1 cellular context compared by ENCODE assay signal in the genomic region with DNA sequence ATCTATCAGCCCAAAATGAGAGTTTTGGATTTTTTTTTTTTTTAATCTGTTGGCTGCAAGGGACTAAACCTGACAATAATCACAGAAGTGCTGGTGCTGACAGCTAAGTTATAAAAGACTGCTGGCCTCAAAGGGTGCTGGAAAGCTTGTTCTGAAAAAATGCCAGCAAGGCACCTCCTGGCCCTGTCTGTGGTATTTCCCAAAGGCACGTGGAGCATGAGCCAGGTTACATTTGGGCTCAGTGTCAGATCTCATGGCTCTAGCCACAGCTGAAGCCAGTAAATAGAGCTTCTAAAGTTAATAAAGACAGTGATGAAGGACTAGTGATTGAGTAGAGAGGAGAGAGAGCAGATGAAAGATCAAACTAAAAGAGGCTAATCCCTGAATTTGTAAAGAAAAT.
TF ChIP-seq lines count a peak whose summit lies in the region.

No MANE protein-coding gene starts in this region.

TF ChIP-seq in GM23338, 12 proteins besides CTCF, POLR2A, EP300 and RAD21 (continued from another document):
- TF ChIP-seq, protein P1, sequence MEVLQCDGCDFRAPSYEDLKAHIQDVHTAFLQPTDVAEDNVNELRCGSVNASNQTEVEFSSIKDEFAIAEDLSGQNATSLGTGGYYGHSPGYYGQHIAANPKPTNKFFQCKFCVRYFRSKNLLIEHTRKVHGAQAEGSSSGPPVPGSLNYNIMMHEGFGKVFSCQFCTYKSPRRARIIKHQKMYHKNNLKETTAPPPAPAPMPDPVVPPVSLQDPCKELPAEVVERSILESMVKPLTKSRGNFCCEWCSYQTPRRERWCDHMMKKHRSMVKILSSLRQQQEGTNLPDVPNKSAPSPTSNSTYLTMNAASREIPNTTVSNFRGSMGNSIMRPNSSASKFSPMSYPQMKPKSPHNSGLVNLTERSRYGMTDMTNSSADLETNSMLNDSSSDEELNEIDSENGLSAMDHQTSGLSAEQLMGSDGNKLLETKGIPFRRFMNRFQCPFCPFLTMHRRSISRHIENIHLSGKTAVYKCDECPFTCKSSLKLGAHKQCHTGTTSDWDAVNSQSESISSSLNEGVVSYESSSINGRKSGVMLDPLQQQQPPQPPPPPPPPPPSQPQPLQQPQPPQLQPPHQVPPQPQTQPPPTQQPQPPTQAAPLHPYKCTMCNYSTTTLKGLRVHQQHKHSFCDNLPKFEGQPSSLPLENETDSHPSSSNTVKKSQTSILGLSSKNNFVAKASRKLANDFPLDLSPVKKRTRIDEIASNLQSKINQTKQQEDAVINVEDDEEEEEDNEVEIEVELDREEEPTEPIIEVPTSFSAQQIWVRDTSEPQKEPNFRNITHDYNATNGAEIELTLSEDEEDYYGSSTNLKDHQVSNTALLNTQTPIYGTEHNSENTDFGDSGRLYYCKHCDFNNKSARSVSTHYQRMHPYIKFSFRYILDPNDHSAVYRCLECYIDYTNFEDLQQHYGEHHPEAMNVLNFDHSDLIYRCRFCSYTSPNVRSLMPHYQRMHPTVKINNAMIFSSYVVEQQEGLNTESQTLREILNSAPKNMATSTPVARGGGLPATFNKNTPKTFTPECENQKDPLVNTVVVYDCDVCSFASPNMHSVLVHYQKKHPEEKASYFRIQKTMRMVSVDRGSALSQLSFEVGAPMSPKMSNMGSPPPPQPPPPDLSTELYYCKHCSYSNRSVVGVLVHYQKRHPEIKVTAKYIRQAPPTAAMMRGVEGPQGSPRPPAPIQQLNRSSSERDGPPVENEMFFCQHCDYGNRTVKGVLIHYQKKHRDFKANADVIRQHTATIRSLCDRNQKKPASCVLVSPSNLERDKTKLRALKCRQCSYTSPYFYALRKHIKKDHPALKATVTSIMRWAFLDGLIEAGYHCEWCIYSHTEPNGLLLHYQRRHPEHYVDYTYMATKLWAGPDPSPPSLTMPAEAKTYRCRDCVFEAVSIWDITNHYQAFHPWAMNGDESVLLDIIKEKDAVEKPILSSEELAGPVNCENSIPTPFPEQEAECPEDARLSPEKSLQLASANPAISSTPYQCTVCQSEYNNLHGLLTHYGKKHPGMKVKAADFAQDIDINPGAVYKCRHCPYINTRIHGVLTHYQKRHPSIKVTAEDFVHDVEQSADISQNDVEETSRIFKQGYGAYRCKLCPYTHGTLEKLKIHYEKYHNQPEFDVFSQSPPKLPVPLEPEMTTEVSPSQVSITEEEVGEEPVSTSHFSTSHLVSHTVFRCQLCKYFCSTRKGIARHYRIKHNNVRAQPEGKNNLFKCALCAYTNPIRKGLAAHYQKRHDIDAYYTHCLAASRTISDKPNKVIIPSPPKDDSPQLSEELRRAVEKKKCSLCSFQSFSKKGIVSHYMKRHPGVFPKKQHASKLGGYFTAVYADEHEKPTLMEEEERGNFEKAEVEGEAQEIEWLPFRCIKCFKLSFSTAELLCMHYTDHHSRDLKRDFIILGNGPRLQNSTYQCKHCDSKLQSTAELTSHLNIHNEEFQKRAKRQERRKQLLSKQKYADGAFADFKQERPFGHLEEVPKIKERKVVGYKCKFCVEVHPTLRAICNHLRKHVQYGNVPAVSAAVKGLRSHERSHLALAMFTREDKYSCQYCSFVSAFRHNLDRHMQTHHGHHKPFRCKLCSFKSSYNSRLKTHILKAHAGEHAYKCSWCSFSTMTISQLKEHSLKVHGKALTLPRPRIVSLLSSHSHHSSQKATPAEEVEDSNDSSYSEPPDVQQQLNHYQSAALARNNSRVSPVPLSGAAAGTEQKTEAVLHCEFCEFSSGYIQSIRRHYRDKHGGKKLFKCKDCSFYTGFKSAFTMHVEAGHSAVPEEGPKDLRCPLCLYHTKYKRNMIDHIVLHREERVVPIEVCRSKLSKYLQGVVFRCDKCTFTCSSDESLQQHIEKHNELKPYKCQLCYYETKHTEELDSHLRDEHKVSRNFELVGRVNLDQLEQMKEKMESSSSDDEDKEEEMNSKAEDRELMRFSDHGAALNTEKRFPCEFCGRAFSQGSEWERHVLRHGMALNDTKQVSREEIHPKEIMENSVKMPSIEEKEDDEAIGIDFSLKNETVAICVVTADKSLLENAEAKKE (CRISPR knock-in tag; IDR thresholded peaks at IDR 0.05) = no peak
- TF ChIP-seq POLR2AphosphoS5 (IDR thresholded peaks at IDR 0.05; ENCODE audit: low read depth) (no peak), ZNF331 (CRISPR knock-in tag; IDR thresholded peaks at IDR 0.05; ENCODE audit: low read depth) (no peak)
